2 cellular contexts compared by ENCODE assay signal in the genomic region with DNA sequence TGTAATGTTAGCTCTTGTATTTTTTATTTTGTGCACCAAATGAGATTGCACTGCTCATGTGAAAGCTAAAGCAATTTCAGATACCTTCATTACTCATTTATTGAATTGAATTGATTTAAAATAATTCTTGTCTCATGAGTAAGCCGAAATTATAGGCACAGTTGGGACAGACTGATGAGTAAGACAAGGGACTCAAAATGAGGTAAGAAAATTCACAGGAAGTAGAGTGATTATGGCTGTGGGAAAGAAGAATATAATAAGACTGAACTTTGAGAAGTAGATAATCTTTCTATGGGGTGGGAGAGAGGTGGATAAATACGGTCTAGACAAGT.
TF ChIP-seq lines count a peak whose summit lies in the region.

No MANE protein-coding gene starts in this region.

TF ChIP-seq in GM23338, 12 proteins besides CTCF, POLR2A, EP300 and RAD21 (continued from another document):
- TF ChIP-seq, protein P1, sequence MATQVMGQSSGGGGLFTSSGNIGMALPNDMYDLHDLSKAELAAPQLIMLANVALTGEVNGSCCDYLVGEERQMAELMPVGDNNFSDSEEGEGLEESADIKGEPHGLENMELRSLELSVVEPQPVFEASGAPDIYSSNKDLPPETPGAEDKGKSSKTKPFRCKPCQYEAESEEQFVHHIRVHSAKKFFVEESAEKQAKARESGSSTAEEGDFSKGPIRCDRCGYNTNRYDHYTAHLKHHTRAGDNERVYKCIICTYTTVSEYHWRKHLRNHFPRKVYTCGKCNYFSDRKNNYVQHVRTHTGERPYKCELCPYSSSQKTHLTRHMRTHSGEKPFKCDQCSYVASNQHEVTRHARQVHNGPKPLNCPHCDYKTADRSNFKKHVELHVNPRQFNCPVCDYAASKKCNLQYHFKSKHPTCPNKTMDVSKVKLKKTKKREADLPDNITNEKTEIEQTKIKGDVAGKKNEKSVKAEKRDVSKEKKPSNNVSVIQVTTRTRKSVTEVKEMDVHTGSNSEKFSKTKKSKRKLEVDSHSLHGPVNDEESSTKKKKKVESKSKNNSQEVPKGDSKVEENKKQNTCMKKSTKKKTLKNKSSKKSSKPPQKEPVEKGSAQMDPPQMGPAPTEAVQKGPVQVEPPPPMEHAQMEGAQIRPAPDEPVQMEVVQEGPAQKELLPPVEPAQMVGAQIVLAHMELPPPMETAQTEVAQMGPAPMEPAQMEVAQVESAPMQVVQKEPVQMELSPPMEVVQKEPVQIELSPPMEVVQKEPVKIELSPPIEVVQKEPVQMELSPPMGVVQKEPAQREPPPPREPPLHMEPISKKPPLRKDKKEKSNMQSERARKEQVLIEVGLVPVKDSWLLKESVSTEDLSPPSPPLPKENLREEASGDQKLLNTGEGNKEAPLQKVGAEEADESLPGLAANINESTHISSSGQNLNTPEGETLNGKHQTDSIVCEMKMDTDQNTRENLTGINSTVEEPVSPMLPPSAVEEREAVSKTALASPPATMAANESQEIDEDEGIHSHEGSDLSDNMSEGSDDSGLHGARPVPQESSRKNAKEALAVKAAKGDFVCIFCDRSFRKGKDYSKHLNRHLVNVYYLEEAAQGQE (IDR thresholded peaks at IDR 0.05; ENCODE audit: unreplicated experiment): no peak
- TF ChIP-seq EZH2phosphoT487 (IDR thresholded peaks at IDR 0.05; ENCODE audit: unreplicated experiment): no peak

TF ChIP-seq in SK-N-SH treated with all-trans-retinoic acid at 6 μM for 48 hours, 23 proteins besides CTCF, POLR2A, EP300 and RAD21 (continued from another document):
- TF ChIP-seq, protein P2, sequence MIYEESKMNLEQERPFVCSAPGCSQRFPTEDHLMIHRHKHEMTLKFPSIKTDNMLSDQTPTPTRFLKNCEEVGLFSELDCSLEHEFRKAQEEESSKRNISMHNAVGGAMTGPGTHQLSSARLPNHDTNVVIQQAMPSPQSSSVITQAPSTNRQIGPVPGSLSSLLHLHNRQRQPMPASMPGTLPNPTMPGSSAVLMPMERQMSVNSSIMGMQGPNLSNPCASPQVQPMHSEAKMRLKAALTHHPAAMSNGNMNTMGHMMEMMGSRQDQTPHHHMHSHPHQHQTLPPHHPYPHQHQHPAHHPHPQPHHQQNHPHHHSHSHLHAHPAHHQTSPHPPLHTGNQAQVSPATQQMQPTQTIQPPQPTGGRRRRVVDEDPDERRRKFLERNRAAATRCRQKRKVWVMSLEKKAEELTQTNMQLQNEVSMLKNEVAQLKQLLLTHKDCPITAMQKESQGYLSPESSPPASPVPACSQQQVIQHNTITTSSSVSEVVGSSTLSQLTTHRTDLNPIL (CRISPR knock-in tag; IDR thresholded peaks at IDR 0.05; ENCODE audit: low read depth): peak; percentile 78
